8 cellular contexts compared by ENCODE assay signal in the genomic region with DNA sequence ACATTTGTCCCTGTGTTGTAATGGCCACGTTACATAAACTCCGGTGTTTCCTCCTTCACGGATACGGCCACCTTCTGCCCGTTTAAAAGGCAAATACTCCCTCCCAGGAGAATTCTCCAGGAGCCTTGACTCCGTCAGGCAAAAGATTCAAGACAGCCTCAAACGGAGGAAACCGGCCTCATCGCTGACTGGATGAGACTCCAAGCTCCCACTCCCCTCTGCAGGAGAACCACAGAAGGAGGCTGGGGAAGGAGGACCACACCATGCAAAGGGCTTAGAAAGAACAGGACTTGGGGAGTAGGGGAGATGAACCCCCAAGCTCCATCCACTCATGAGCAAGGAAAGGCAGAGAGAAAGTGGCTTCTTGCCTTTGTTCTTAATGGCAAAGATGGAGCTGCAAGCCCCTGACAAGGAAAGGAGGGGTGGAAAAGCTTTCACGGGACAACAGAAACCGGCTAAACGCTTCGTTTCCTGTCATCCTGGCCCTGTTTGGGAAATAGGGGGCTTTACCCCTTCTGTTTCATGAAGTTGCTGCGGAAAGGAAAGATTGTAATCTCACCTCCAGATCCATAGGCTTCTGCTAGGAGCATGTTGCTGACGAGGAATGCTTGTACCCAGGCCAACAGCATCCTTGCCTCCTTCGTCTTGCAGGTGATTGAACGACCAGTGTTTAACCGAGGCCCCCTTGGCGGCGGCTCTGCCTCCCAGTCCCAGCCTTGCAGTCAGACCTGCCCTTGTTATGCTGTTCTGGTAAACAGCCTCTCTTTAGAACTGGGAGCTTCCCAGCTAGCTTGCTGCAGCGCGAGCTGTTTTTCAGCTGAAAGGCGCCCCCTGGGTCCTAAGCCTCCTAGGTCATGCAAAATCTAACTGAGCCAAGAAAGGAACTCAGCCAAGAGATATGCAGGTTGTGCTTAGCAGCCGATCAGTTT. TPM values are rescaled to one million over a fixed set of nuclear protein-coding genes. Genes with fewer than 3 reads are reported as not detected.
DNase-seq lines count a peak whose midpoint lies in the region; ATAC-seq, FAIRE-seq and TF ChIP-seq lines count a peak whose summit lies in the region.

A gene with protein sequence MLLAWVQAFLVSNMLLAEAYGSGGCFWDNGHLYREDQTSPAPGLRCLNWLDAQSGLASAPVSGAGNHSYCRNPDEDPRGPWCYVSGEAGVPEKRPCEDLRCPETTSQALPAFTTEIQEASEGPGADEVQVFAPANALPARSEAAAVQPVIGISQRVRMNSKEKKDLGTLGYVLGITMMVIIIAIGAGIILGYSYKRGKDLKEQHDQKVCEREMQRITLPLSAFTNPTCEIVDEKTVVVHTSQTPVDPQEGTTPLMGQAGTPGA (minus strand): TSS at position 773 of the 929 bp plus-strand sequence. CDS start 144 bp downstream, at position 629.

- no peaks in the 10 kb centered on the region for H3K9me3 ChIP-seq in kidney (ENCODE audit: control insufficient read depth in 1 of 2, low read length in 2 of 2)

- H3K36me3 ChIP-seq in kidney (ENCODE audit: control insufficient read depth in 1 of 2, insufficient read depth in 2 of 2, low read length in 2 of 2), result peaks cover 3 to 11% of the 10 kb centered on the region in 2 donors

- H3K4me3 ChIP-seq in choroid plexus epithelial cell (ENCODE audit: low read depth, low read length), result peak within 1 kb of the TSS; percentile 85
- peak within 1 kb of the TSS; percentile 84 to 99 for H3K4me3 ChIP-seq in kidney (ENCODE audit: low read length in 2 of 2)

- H3K4me1 ChIP-seq in kidney (ENCODE audit: control insufficient read depth in 1 of 2, insufficient read depth in 1 of 2, low read depth in 1 of 2, low read length in 2 of 2), result peaks cover 13 to 21% of the 10 kb centered on the region in 2 donors

- DNase-seq in COLO829 (ENCODE audit: low spot score) (peak; percentile 74), NCI-H510A treated with DMSO at 0.1 percent for 48 hours (lab: John Stamatoyannopoulos, UW) (peak; percentile 69), choroid plexus epithelial cell (ENCODE audit: low read depth) (peak; percentile 96), kidney (peak; percentile 94)
- peak; percentile 84 to 86 for DNase-seq in activated CD4-positive, alpha-beta T cell treated with anti-CD3 and anti-CD28 coated beads for 4 hours
- DNase-seq in stimulated activated CD4-positive, alpha-beta T cell treated with anti-CD3 and anti-CD28 coated beads, Interleukin-12 subunit alpha, Interleukin-12 subunit beta, amount 100 ng/mL, for 4 hours, result peak; percentile 73

- H3K27ac ChIP-seq in kidney (ENCODE audit: low read depth in 2 of 2, low read length in 2 of 2), result peak within 1 kb of the TSS; percentile 90 to 96

- intact Hi-C loops in kidney (cut with DNase I), result no loop called here

- ATAC-seq in HG02678 (IDR thresholded peaks at IDR 0.05; ENCODE audit: unreplicated experiment), result peak; percentile 36
- no peak for ATAC-seq in HG03521 (IDR thresholded peaks at IDR 0.05; ENCODE audit: unreplicated experiment)

- TF ChIP-seq CTCF in choroid plexus epithelial cell (conservative IDR thresholded peaks at IDR 0.05; ENCODE audit: low read depth, low read length) (peak; percentile 60), kidney (IDR thresholded peaks at IDR 0.05; ENCODE audit: borderline replicate concordance, extremely low read depth, insufficient read depth) (peak; percentile 63)

- peak within 1 kb of the TSS; percentile 92 to 94 for H3K9ac ChIP-seq in kidney (ENCODE audit: low read length in 2 of 2)

- no peak for FAIRE-seq in kidney (lab: Jason Lieb, UNC)

RNA-seq across cellular contexts. Expression of the gene that starts here (rescaled TPM):
- 42.7 TPM for total RNA-seq in kidney
- polyA plus RNA-seq in kidney (ENCODE audit: insufficient read depth, low read depth, low replicate concordance), result 21.4 TPM
